8 cellular contexts compared by ENCODE assay signal in genomic region chr4:176123710-176124407, GRCh38. TPM values are rescaled to one million over a fixed set of nuclear protein-coding genes. Genes with fewer than 3 reads are reported as not detected.
DNase-seq lines count a peak whose midpoint lies in the region; ATAC-seq, FAIRE-seq and TF ChIP-seq lines count a peak whose summit lies in the region.

No MANE protein-coding gene starts in this region.

- no peak for DNase-seq in CD14-positive monocyte (ENCODE audit: low spot score)
- DNase-seq in GM18507 (ENCODE audit: extremely low spot score, insufficient read length, low read depth) = peak; percentile 11
- peak; percentile 18 for DNase-seq in NCI-H460 (ENCODE audit: extremely low read depth, low read depth)
- DNase-seq in endodermal cell = peak; percentile 73
- DNase-seq in trophoblast cell = peak; percentile 10 to 56
- DNase-seq in esophagus squamous epithelium (lab: John Stamatoyannopoulos, UW) = no peak
- DNase-seq in NCI-H1930 (lab: John Stamatoyannopoulos, UW) = no peak

- no peak overlapping the region for H4K91ac ChIP-seq in trophoblast cell (ENCODE audit: low read depth, low read length)

- H3K27me3 Mint-ChIP-seq in CD14-positive monocyte (ENCODE audit: low read depth in 3 of 3) (no peaks in the 10 kb centered on the region), endodermal cell (ENCODE audit: insufficient read depth) (no peaks in the 10 kb centered on the region)

- H3K4ac ChIP-seq in trophoblast cell (ENCODE audit: low read depth, low read length) = no peak overlapping the region

- H3K79me2 ChIP-seq in trophoblast cell (ENCODE audit: control insufficient read depth, insufficient read depth, low read length, poor library complexity) = no peaks in the 10 kb centered on the region

- H3K27ac Mint-ChIP-seq in CD14-positive monocyte (peak overlapping the region in 2 of 7 donors; percentile 1 to 18), endodermal cell (no peak overlapping the region)

- no peaks in the 10 kb centered on the region for H3K9me3 Mint-ChIP-seq in CD14-positive monocyte
- no peaks in the 10 kb centered on the region for H3K9me3 Mint-ChIP-seq in endodermal cell

- H4K8ac ChIP-seq in trophoblast cell (ENCODE audit: low read depth, low read length) = no peak overlapping the region

- intact Hi-C loops in CD14-positive monocyte (cut with micrococcal nuclease) (no loop called here), esophagus squamous epithelium (cut with DNase I) (no loop called here)

- H2AFZ ChIP-seq in trophoblast cell (ENCODE audit: insufficient read depth, low read length, poor library complexity) = no peak overlapping the region

- H3K27me3 ChIP-seq in endodermal cell (ENCODE audit: control insufficient read depth, insufficient read depth, low read length, poor library complexity, severe bottlenecking) (no peaks in the 10 kb centered on the region), trophoblast cell (ENCODE audit: insufficient read depth, low read length) (no peaks in the 10 kb centered on the region), esophagus squamous epithelium (no peaks in the 10 kb centered on the region)

- no peak overlapping the region for H3K18ac ChIP-seq in trophoblast cell (ENCODE audit: low read length)

- no peak overlapping the region for H3K9ac ChIP-seq in endodermal cell (ENCODE audit: extremely low read depth, low read length, poor library complexity, severe bottlenecking)
- H3K9ac ChIP-seq in trophoblast cell (ENCODE audit: low read length) = no peak overlapping the region

- H2BK120ac ChIP-seq in trophoblast cell (ENCODE audit: insufficient read depth, low read length, poor library complexity) = no peak overlapping the region

- no peak overlapping the region for H3K4me2 ChIP-seq in trophoblast cell (ENCODE audit: low read length)

- H2AK5ac ChIP-seq in trophoblast cell (ENCODE audit: low read length) = no peak overlapping the region

- H3K4me3 ChIP-seq in endodermal cell (ENCODE audit: low read length) (no peak overlapping the region), trophoblast cell (ENCODE audit: low read depth, low read length) (no peak overlapping the region), esophagus squamous epithelium (no peak overlapping the region)

- TF ChIP-seq CTCF in CD14-positive monocyte (IDR thresholded peaks at IDR 0.05) (peak; percentile 80), endodermal cell (conservative IDR thresholded peaks at IDR 0.05) (peak; percentile 89), esophagus squamous epithelium (IDR thresholded peaks at IDR 0.05) (peak in 3 of 6 experiments; percentile 28 to 29 (median 28))

- H2BK5ac ChIP-seq in trophoblast cell (ENCODE audit: low read depth, low read length, poor library complexity) = no peak overlapping the region

- WGBS in endodermal cell (ENCODE audit: insufficient coverage in 1 of 2, insufficient read length in 1 of 2), 2 experiments = 82 to 93% methylated on average over 2 to 4 of the region's 4 CpGs
- no CpG with 5 or more reads among the region's 4 CpGs for WGBS in trophoblast cell (ENCODE audit: extremely low coverage, insufficient coverage, insufficient read length)
- 61 to 62% methylated on average over 4 of the region's 4 CpGs for WGBS in esophagus squamous epithelium, 2 donors

- H3K27ac ChIP-seq in endodermal cell (ENCODE audit: low read depth, low read length) (no peak overlapping the region), trophoblast cell (ENCODE audit: low read depth, low read length) (no peak overlapping the region), esophagus squamous epithelium (no peak overlapping the region)

- H3K23ac ChIP-seq in trophoblast cell (ENCODE audit: low read length) = no peak overlapping the region

- H3K4me1 Mint-ChIP-seq in CD14-positive monocyte (peaks cover 6% of the 10 kb centered on the region), endodermal cell (no peaks in the 10 kb centered on the region)

- H3K14ac ChIP-seq in trophoblast cell (ENCODE audit: low read length) = no peak overlapping the region

- no peaks in the 10 kb centered on the region for H3K4me1 ChIP-seq in endodermal cell (ENCODE audit: control insufficient read depth, insufficient read depth, low read length)
- no peaks in the 10 kb centered on the region for H3K4me1 ChIP-seq in trophoblast cell (ENCODE audit: control insufficient read depth in 1 of 2, insufficient read depth in 2 of 2, low read length in 2 of 2)
- no peaks in the 10 kb centered on the region for H3K4me1 ChIP-seq in esophagus squamous epithelium

- H4K12ac ChIP-seq in trophoblast cell (ENCODE audit: low read depth, low read length) = no peak overlapping the region

- no peaks in the 10 kb centered on the region for H3K9me3 ChIP-seq in endodermal cell (ENCODE audit: control insufficient read depth, low read length)
- H3K9me3 ChIP-seq in trophoblast cell (ENCODE audit: insufficient read depth, low read depth, low read length) = no peaks in the 10 kb centered on the region
- no peaks in the 10 kb centered on the region for H3K9me3 ChIP-seq in esophagus squamous epithelium

- ATAC-seq in HG02763 (IDR thresholded peaks at IDR 0.05; ENCODE audit: unreplicated experiment) = peak; percentile 100

- no peak overlapping the region for H2BK12ac ChIP-seq in trophoblast cell (ENCODE audit: low read length)

- no peaks in the 10 kb centered on the region for H3K36me3 ChIP-seq in endodermal cell (ENCODE audit: control insufficient read depth, insufficient read depth, low read length)
- H3K36me3 ChIP-seq in trophoblast cell (ENCODE audit: control insufficient read depth in 1 of 2, insufficient read depth in 2 of 2, low read length in 2 of 2) = no peaks in the 10 kb centered on the region
- H3K36me3 ChIP-seq in esophagus squamous epithelium = no peaks in the 10 kb centered on the region

- H3K4me3 Mint-ChIP-seq in CD14-positive monocyte = no peak overlapping the region
- H3K4me3 Mint-ChIP-seq in endodermal cell = no peak overlapping the region

- no peaks in the 10 kb centered on the region for H3K36me3 Mint-ChIP-seq in CD14-positive monocyte
- no peaks in the 10 kb centered on the region for H3K36me3 Mint-ChIP-seq in endodermal cell (ENCODE audit: low read depth)

- FAIRE-seq in GM18507 (lab: Jason Lieb, UNC) = peak; percentile 87

- no peaks in the 10 kb centered on the region for H3K79me1 ChIP-seq in trophoblast cell (ENCODE audit: low read length)

- no peak for TF ChIP-seq POLR2A in esophagus squamous epithelium (IDR thresholded peaks at IDR 0.05)

RNA-seq across cellular contexts. Expression of gene WDR17, which starts 58.2 kb away (rescaled TPM):
- polyA plus RNA-seq in CD14-positive monocyte = 1 to 10 TPM in 1 of 2 donors, under 1 TPM in 1; 0.22 to 1.1 TPM
- 5.6 and 9.1 TPM in 2 replicates for total RNA-seq in NCI-H460 (2014; rRNA removed; shearing (Covaris generic))
- 21.4 and 21.5 TPM in 2 replicates for polyA plus RNA-seq in NCI-H460 (2014; cell fraction: nucleus; rRNA removed)
- total RNA-seq in endodermal cell = 1 to 10 TPM; 3.5 to 7.3 TPM
- polyA plus RNA-seq in endodermal cell (2013, experiment 1 of 2) = 8.5 TPM
- polyA plus RNA-seq in endodermal cell (2013, experiment 2 of 2) = 8.0 TPM
- 0.21 and 0.26 TPM in 2 replicates for polyA plus RNA-seq in trophoblast cell (2013)
- 1 to 10 TPM in 2 of 4 donors, under 1 TPM in 1, not detected in 1; 0.11 to 2.4 (median 1.3) TPM for total RNA-seq in esophagus squamous epithelium

Comparison
In these comparisons a context has a peak if more than half of its experiments do, and no peak if none do; other contexts are left out.
1. DNase-seq: peak in GM18507 (single experiment), NCI-H460 (single experiment), endodermal cell (single experiment) and trophoblast cell (2 of 2); none in CD14-positive monocyte (single experiment), esophagus squamous epithelium (single experiment) and NCI-H1930 (0 of 2).